ENCODE assay signal across 29 cellular contexts in the genomic region with DNA sequence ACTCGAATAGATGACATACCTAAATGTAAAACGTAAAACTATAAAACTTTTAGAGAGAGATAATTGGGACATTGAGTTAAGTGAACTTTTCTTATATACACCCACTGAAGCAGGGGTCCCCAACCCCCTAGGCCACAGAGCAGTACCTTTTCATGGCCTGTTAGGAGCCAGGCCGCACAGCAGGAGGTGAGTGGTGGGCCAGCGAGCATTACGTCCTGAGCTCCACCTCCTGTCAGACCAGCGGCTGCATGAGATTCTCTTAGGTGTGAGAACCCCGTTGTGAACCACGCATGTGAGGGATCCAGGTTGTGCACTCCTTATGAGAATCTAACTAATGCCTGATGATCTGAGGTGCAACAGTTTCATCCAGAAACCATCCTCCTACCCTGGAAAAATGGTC.
DNase-seq lines count a peak whose midpoint lies in the region; ATAC-seq, FAIRE-seq and TF ChIP-seq lines count a peak whose summit lies in the region.
"Had no signal": no experiment of that assay in that cellular context is flagged by ENCODE, and none has a peak within 500 bp of the region (broad histone marks: within the 10 kb centered on the region; RNA-seq: fewer than 3 reads in every experiment).

No MANE protein-coding gene starts in this region.

- CTCF ChIA-PET in HepG2 (lab: Yijun Ruan, JAX; ENCODE audit: low intra/inter-chr PET ratio, low total read pairs), result no interaction called here

- WGBS in right lobe of liver (ENCODE audit: insufficient coverage, low coverage, low lambda C conversion rate, missing lambda C conversion rate), result 37% methylated on average over 6 of the region's 8 CpGs
- WGBS in HepG2 (ENCODE audit: low lambda C conversion rate), result 0% methylated on average over 6 of the region's 8 CpGs
- WGBS in spleen, 5 donors, result 56 to 70% (median 68%) methylated on average over 8 of the region's 8 CpGs
- no CpG with 5 or more reads among the region's 8 CpGs for whole genome bisulfite sequencing in neuronal stem cell (ENCODE audit: extremely low coverage in 2 of 2, insufficient read length in 2 of 2, insufficient replicate concordance in 1 of 2), 2 donors

- intact Hi-C loops in right lobe of liver (cut with DNase I) (no loop called here), HepG2 (cut with micrococcal nuclease; ENCODE audit: unreplicated experiment) (no loop called here), kidney (cut with DNase I) (no loop called here), spleen (cut with DNase I; ENCODE audit: low total_unique reads) (no loop called here)

- no peak for FAIRE-seq in HepG2 (lab: Jason Lieb, UNC)
- no peak for FAIRE-seq in kidney (lab: Jason Lieb, UNC)
- FAIRE-seq: A549, GM12878, H1 had no signal

- H3K14ac ChIP-seq in neuronal stem cell (ENCODE audit: low read length), result no peak overlapping the region

- no peaks in the 10 kb centered on the region for H3K27me3 ChIP-seq in right lobe of liver
- peaks cover 1 to 21% of the 10 kb centered on the region in 2 experiments for H3K27me3 ChIP-seq in HepG2 (ENCODE audit: control insufficient read depth in 1 of 2, insufficient read depth in 2 of 2, low read length in 2 of 2)
- peaks cover 0 to 9% (median 0%) of the 10 kb centered on the region in 7 donors for H3K27me3 ChIP-seq in spleen (replicated peaks in 1 of 7)
- H3K27me3 ChIP-seq in neuronal stem cell (ENCODE audit: control insufficient read depth in 3 of 3, insufficient read depth in 3 of 3, low read depth in 1 of 3, low read length in 3 of 3), result no peaks in the 10 kb centered on the region

- ATAC-seq in right lobe of liver, result no peak
- ATAC-seq in HepG2, result no peak
- ATAC-seq in HG03442 (IDR thresholded peaks at IDR 0.05; ENCODE audit: unreplicated experiment), result no peak
- ATAC-seq: A549; CD8-positive, alpha-beta T cell; GM12878 had no signal

- no peak overlapping the region for H3K18ac ChIP-seq in neuronal stem cell (ENCODE audit: low read length)

- H2BK120ac ChIP-seq in neuronal stem cell (ENCODE audit: low read depth, low read length), result no peak overlapping the region

- TF ChIP-seq EP300 in HepG2 (IDR thresholded peaks at IDR 0.05; ENCODE audit: low read depth in 2 of 2, low read length in 2 of 2) (no peak), HepG2 (CRISPR knock-in tag; IDR thresholded peaks at IDR 0.05; ENCODE audit: borderline replicate concordance) (no peak)

- no peaks in the 10 kb centered on the region for H3K9me3 ChIP-seq in right lobe of liver
- no peaks in the 10 kb centered on the region for H3K9me3 ChIP-seq in HepG2 (ENCODE audit: low read length)
- no peaks in the 10 kb centered on the region for H3K9me3 ChIP-seq in kidney (ENCODE audit: control insufficient read depth in 1 of 2, low read length in 2 of 2)
- peaks cover 0 to 11% (median 0%) of the 10 kb centered on the region in 8 donors for H3K9me3 ChIP-seq in spleen
- H3K9me3 ChIP-seq in neuronal stem cell (replicated peaks in 1 of 2; ENCODE audit: control insufficient read depth in 2 of 2, insufficient read depth in 1 of 2, low read depth in 1 of 2, low read length in 2 of 2), result peaks cover 0 to 1% of the 10 kb centered on the region in 2 donors
- H3K9me3 ChIP-seq: A549 had no signal

- H4K91ac ChIP-seq in neuronal stem cell (ENCODE audit: low read depth, low read length, poor library complexity), result no peak overlapping the region

- H3K4me1 ChIP-seq in right lobe of liver (no peaks in the 10 kb centered on the region), HepG2 (ENCODE audit: insufficient read depth, low read length) (no peaks in the 10 kb centered on the region), kidney (ENCODE audit: control insufficient read depth in 1 of 2, insufficient read depth in 1 of 2, low read depth in 1 of 2, low read length in 2 of 2) (no peaks in the 10 kb centered on the region), spleen (no peaks in the 10 kb centered on the region), neuronal stem cell (ENCODE audit: control insufficient read depth in 2 of 2, insufficient read depth in 1 of 2, low read depth in 1 of 2, low read length in 2 of 2) (peaks cover 0 to 4% of the 10 kb centered on the region in 2 donors)
- H3K4me1 ChIP-seq: A549 had no signal

- H3K4me3 ChIP-seq in right lobe of liver (no peak overlapping the region), HepG2 (replicated peaks in 1 of 3; ENCODE audit: insufficient read depth in 1 of 3, low read depth in 2 of 3, low read length in 3 of 3) (no peak overlapping the region), kidney (ENCODE audit: low read length in 2 of 2) (no peak overlapping the region), spleen (no peak overlapping the region), neuronal stem cell (ENCODE audit: low read length in 2 of 2) (no peak overlapping the region)
- H3K4me3 ChIP-seq: A549, GM12878 had no signal

- H3K23ac ChIP-seq in neuronal stem cell (ENCODE audit: low read depth, low read length, poor library complexity), result no peak overlapping the region

- H3K9ac ChIP-seq in HepG2 (ENCODE audit: insufficient read depth, low read depth, low read length), result no peak overlapping the region
- H3K9ac ChIP-seq in kidney (ENCODE audit: low read length in 2 of 2), result no peak overlapping the region
- H3K9ac ChIP-seq in neuronal stem cell (ENCODE audit: low read depth, low read length, poor library complexity), result no peak overlapping the region

- no TSS peak for BruUV-seq in HepG2 (replicated peaks; lab: Mats Ljungman, UMichigan)

- TF ChIP-seq RAD21 in HepG2 (CRISPR knock-in tag; IDR thresholded peaks at IDR 0.05), result no peak

- H2AFZ ChIP-seq in HepG2 (ENCODE audit: low read length) (no peak overlapping the region), neuronal stem cell (ENCODE audit: low read length) (no peak overlapping the region)

- H2BK12ac ChIP-seq in neuronal stem cell (ENCODE audit: low read length), result no peak overlapping the region

- POLR2A ChIA-PET in HepG2 (lab: Yijun Ruan, JAX), result no interaction called here

- TF ChIP-seq POLR2A in right lobe of liver (IDR thresholded peaks at IDR 0.05), result no peak
- no peak for TF ChIP-seq POLR2A in HepG2 (IDR thresholded peaks at IDR 0.05; ENCODE audit: insufficient read depth in 1 of 2, low read depth in 2 of 2, low read length in 2 of 2)
- TF ChIP-seq POLR2A in spleen (IDR thresholded peaks at IDR 0.05), result no peak

- no peak overlapping the region for H2AK5ac ChIP-seq in neuronal stem cell (ENCODE audit: low read depth, low read length)

- no peaks in the 10 kb centered on the region for H4K20me1 ChIP-seq in HepG2 (ENCODE audit: insufficient read depth, low read length)

- H3K4ac ChIP-seq in neuronal stem cell (ENCODE audit: low read length), result no peak overlapping the region

- no peaks in the 10 kb centered on the region for H3K79me2 ChIP-seq in HepG2 (ENCODE audit: insufficient read depth, low read length)

- H3K36me3 ChIP-seq in right lobe of liver (no peaks in the 10 kb centered on the region), HepG2 (replicated peaks in 1 of 2; ENCODE audit: control insufficient read depth in 1 of 2, insufficient read depth in 2 of 2, low read length in 2 of 2) (no peaks in the 10 kb centered on the region), kidney (ENCODE audit: control insufficient read depth in 1 of 2, insufficient read depth in 2 of 2, low read length in 2 of 2) (no peaks in the 10 kb centered on the region), spleen (no peaks in the 10 kb centered on the region), neuronal stem cell (replicated peaks in 1 of 2; ENCODE audit: control insufficient read depth in 2 of 2, insufficient read depth in 2 of 2, low read length in 2 of 2) (no peaks in the 10 kb centered on the region)

- H3K4me2 ChIP-seq in HepG2 (ENCODE audit: low read depth, low read length) (no peak overlapping the region), neuronal stem cell (ENCODE audit: insufficient read depth, low read length, poor library complexity, severe bottlenecking) (no peak overlapping the region)
- H3K4me2 ChIP-seq: A549 had no signal

- no peak overlapping the region for H4K8ac ChIP-seq in neuronal stem cell (ENCODE audit: low read depth, low read length)

- in situ Hi-C loops in HepG2 (cut with HindIII; ENCODE audit: extremely low pct_ligation_motif_present, low pct_unique_long_range_greater_than_20kb), result no loop called here

- TF ChIP-seq CTCF in right lobe of liver (IDR thresholded peaks at IDR 0.05), result no peak
- TF ChIP-seq CTCF in HepG2 (CRISPR knock-in tag; IDR thresholded peaks at IDR 0.05), result no peak
- no peak for TF ChIP-seq CTCF in kidney (IDR thresholded peaks at IDR 0.05; ENCODE audit: borderline replicate concordance, extremely low read depth, insufficient read depth)
- TF ChIP-seq CTCF in spleen (IDR thresholded peaks at IDR 0.05 in 8 of 11, conservative IDR thresholded peaks at IDR 0.05 in 3 of 11), result no peak

- no peaks in the 10 kb centered on the region for H3K79me1 ChIP-seq in neuronal stem cell (ENCODE audit: low read depth, low read length)

- H2BK15ac ChIP-seq in neuronal stem cell (ENCODE audit: low read length), result no peak overlapping the region

- no peak overlapping the region for H3K27ac ChIP-seq in right lobe of liver
- H3K27ac ChIP-seq in HepG2 (ENCODE audit: extremely low read length, insufficient read depth, low read length), result no peak overlapping the region
- H3K27ac ChIP-seq in kidney (ENCODE audit: low read depth in 2 of 2, low read length in 2 of 2), result no peak overlapping the region
- H3K27ac ChIP-seq in spleen, result no peak overlapping the region
- H3K27ac ChIP-seq in neuronal stem cell (replicated peaks; ENCODE audit: low read length), result no peak overlapping the region
- H3K27ac ChIP-seq: A549, C4-2B, HL-60 had no signal

- DNase-seq in right lobe of liver, result peak in 2 of 3 donors; percentile 2 to 31
- no peak for DNase-seq in HepG2 (ENCODE audit: low spot score)
- DNase-seq in kidney, result peak; percentile 38
- DNase-seq in spleen, result peak; percentile 31
- no peak for DNase-seq in HT-29 (ENCODE audit: low spot score)
- DNase-seq in neuronal stem cell (ENCODE audit: low spot score), result no peak
- DNase-seq: AML-193; CD8-positive, alpha-beta T cell; DMS 273 treated with DMSO at 0.1 percent for 48 hours; DMS79; EL; GDM1; HCEC 1CT; Karpas-422; NCI-H1092; NCI-H1417 treated with DMSO at 0.1 percent for 48 hours; NCI-H1694 treated with DMSO at 0.1 percent for 48 hours; NCI-H2081; NCI-H226; NCI-H510A; NCI-H69; RPMI8226; SHP77 treated with DMSO at 0.1 percent for 48 hours had no signal

- no peak overlapping the region for H2BK5ac ChIP-seq in neuronal stem cell (ENCODE audit: low read length)

TF ChIP-seq in HepG2, 621 proteins besides CTCF, POLR2A, EP300 and RAD21 (continues in another document):
- TF ChIP-seq ZNF263 (CRISPR knock-in tag; IDR thresholded peaks at IDR 0.05) (no peak), HNRNPL (IDR thresholded peaks at IDR 0.05; ENCODE audit: low read depth, low read length) (no peak), ZNF331 (CRISPR knock-in tag; IDR thresholded peaks at IDR 0.05) (no peak), TOPORS (CRISPR knock-in tag; IDR thresholded peaks at IDR 0.05) (no peak), ZNF317 (CRISPR knock-in tag; IDR thresholded peaks at IDR 0.05) (no peak), ZNF766 (CRISPR knock-in tag; IDR thresholded peaks at IDR 0.05; ENCODE audit: borderline replicate concordance) (no peak), ZNF446 (CRISPR knock-in tag; IDR thresholded peaks at IDR 0.05) (no peak)
- TF ChIP-seq, protein P1, sequence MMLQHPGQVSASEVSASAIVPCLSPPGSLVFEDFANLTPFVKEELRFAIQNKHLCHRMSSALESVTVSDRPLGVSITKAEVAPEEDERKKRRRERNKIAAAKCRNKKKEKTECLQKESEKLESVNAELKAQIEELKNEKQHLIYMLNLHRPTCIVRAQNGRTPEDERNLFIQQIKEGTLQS (CRISPR knock-in tag; IDR thresholded peaks at IDR 0.05), result no peak

Comparison
In these comparisons a context has a peak if more than half of its experiments do, and no peak if none do; other contexts are left out.
1. DNase-seq: peak in right lobe of liver (2 of 3), kidney (single experiment) and spleen (single experiment); none in HepG2 (single experiment), HT-29 (single experiment) and neuronal stem cell (single experiment).